Comparison of ENCODE assay signal across 7 cellular contexts in genomic region chr2:3336844-3337243, GRCh38.
"Had no signal": no experiment of that assay in that cellular context is flagged by ENCODE, and none has a peak within 500 bp of the region (broad histone marks: within the 10 kb centered on the region; RNA-seq: fewer than 3 reads in every experiment).

No MANE protein-coding gene starts in this region.

- ATAC-seq: GM23338 had no signal

- H3K27ac ChIP-seq: HL-60, KMS-11 had no signal

- H3K27me3 Mint-ChIP-seq: IgD-negative memory B cell had no signal

- H3K9ac ChIP-seq: KMS-11 had no signal

- H3K4me3 ChIP-seq: GM23338 had no signal

- H3K4me3 Mint-ChIP-seq: GM23338, H9, HFFc6, IgD-negative memory B cell had no signal

- DNase-seq: H9, HCEC 1CT, HFFc6 had no signal

- H2AFZ ChIP-seq: GM23338 had no signal

- H3K4me1 Mint-ChIP-seq: GM23338, H9, IgD-negative memory B cell had no signal

- H3K9me3 Mint-ChIP-seq: GM23338, H9, HFFc6 had no signal

- H3K27ac Mint-ChIP-seq: GM23338, H9, HFFc6, IgD-negative memory B cell had no signal

- H3K4me2 ChIP-seq: GM23338, KMS-11 had no signal
